ENCODE assay signal across 30 cellular contexts in the genomic region with DNA sequence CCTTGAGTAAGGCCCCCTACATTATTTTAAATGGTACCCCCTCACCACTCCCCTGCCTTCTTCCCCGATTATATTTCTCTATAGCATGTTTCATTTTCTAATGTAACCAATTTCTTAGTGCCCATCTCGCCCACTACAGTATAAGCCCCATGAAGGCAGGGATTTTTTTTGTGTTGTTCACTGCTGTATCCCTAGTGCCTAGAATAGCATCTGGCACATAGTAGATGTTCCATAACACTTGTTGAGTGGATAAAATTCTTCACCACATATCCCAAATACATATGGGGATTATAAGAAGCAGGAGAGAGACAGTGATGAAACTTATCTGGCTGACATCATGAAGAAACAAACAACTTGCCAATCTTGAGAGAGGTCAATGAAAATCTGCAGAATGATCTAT.
"Had no signal": no experiment of that assay in that cellular context is flagged by ENCODE, and none has a peak within 500 bp of the region (broad histone marks: within the 10 kb centered on the region; RNA-seq: fewer than 3 reads in every experiment).

No MANE protein-coding gene starts in this region.

- H3K27me3 Mint-ChIP-seq: dendritic cell treated with granulocyte-macrophage colony-stimulating factor and Interleukin-4, amounts not matched to agents 40 ng/mL and 50 ng/mL, for 4 days; naive B cell; natural killer cell treated with Interleukin-12 subunit alpha and Interleukin-12 subunit beta and Interleukin-15 and Interleukin-18, amount 100 ng/mL, for 72 hours; progenitor cell of endocrine pancreas; stimulated activated naive CD8-positive, alpha-beta T cell treated with anti-CD3 and anti-CD28 coated beads, Interleukin-15, amount 100 ng/mL, for 72 hours had no signal

- DNase-seq: colonic mucosa; effector CD8-positive, alpha-beta T cell; foreskin keratinocyte; heart left ventricle; kidney; lower lobe of right lung; mesenchymal stem cell; mucosa of descending colon; naive B cell; spleen; stimulated activated CD4-positive, alpha-beta T cell treated with anti-CD3 and anti-CD28 coated beads, Interleukin-4, amount 100 ng/mL, for 4 hours; stimulated activated naive CD4-positive, alpha-beta T cell; stimulated activated naive CD8-positive, alpha-beta T cell treated with anti-CD3 and anti-CD28 coated beads, Interleukin-15, amount 100 ng/mL, for 72 hours; transverse colon; upper lobe of right lung; uterus had no signal

- H3K4me3 Mint-ChIP-seq: dendritic cell treated with granulocyte-macrophage colony-stimulating factor and Interleukin-4, amounts not matched to agents 40 ng/mL and 50 ng/mL, for 4 days; mesothelial cell of epicardium; naive B cell; natural killer cell treated with Interleukin-12 subunit alpha and Interleukin-12 subunit beta and Interleukin-15 and Interleukin-18, amount 100 ng/mL, for 72 hours; neural crest cell; stimulated activated naive CD8-positive, alpha-beta T cell treated with anti-CD3 and anti-CD28 coated beads, Interleukin-15, amount 100 ng/mL, for 72 hours had no signal

- H2AFZ ChIP-seq: hepatocyte, parathyroid adenoma had no signal

- H3K4me1 Mint-ChIP-seq: mesothelial cell of epicardium, neural crest cell had no signal

- H3K36me3 ChIP-seq: uterus had no signal

- H3K9me3 Mint-ChIP-seq: dendritic cell treated with granulocyte-macrophage colony-stimulating factor and Interleukin-4, amounts not matched to agents 40 ng/mL and 50 ng/mL, for 4 days; natural killer cell treated with Interleukin-12 subunit alpha and Interleukin-12 subunit beta and Interleukin-15 and Interleukin-18, amount 100 ng/mL, for 72 hours; stimulated activated naive CD8-positive, alpha-beta T cell treated with anti-CD3 and anti-CD28 coated beads, Interleukin-15, amount 100 ng/mL, for 72 hours had no signal

- ATAC-seq: gastroesophageal sphincter; left lobe of liver; lower lobe of right lung; mucosa of descending colon; natural killer cell treated with Interleukin-12 subunit alpha and Interleukin-12 subunit beta and Interleukin-15 and Interleukin-18, amount 100 ng/mL, for 72 hours; sciatic nerve; stimulated activated naive CD8-positive, alpha-beta T cell treated with anti-CD3 and anti-CD28 coated beads, Interleukin-15, amount 100 ng/mL, for 72 hours; upper lobe of right lung had no signal

- H3K4me3 ChIP-seq: colonic mucosa, esophagus muscularis mucosa, gastroesophageal sphincter, heart left ventricle, hepatocyte, lower lobe of right lung, mucosa of descending colon, right atrium auricular region, skin epidermis, spleen, suprapubic skin, transverse colon, upper lobe of right lung, uterus had no signal

- H3K9ac ChIP-seq: parathyroid adenoma had no signal

- H3K9me3 ChIP-seq: colonic mucosa, esophagus muscularis mucosa, lower lobe of right lung, right atrium auricular region, suprapubic skin, transverse colon, upper lobe of right lung, uterus had no signal

- H3K27me3 ChIP-seq: colonic mucosa, esophagus muscularis mucosa, foreskin keratinocyte, gastroesophageal sphincter, heart left ventricle, hepatocyte, right atrium auricular region, spleen, suprapubic skin, transverse colon, upper lobe of right lung, uterus had no signal

- H3K27ac Mint-ChIP-seq: dendritic cell treated with granulocyte-macrophage colony-stimulating factor and Interleukin-4, amounts not matched to agents 40 ng/mL and 50 ng/mL, for 4 days; mesothelial cell of epicardium; progenitor cell of endocrine pancreas had no signal

- H3K4me1 ChIP-seq: colonic mucosa, esophagus muscularis mucosa, foreskin keratinocyte, gastroesophageal sphincter, lower lobe of right lung, parathyroid adenoma, right atrium auricular region, suprapubic skin, transverse colon, upper lobe of right lung had no signal

- H3K27ac ChIP-seq: colonic mucosa, esophagus muscularis mucosa, foreskin keratinocyte, gastroesophageal sphincter, heart left ventricle, hepatocyte, lower lobe of right lung, parathyroid adenoma, right atrium auricular region, skin epidermis, spleen, suprapubic skin, transverse colon, upper lobe of right lung, uterus had no signal

- H3K4me2 ChIP-seq: hepatocyte had no signal
